Comparison of ENCODE assay signal across 1 cellular context in the genomic region with DNA sequence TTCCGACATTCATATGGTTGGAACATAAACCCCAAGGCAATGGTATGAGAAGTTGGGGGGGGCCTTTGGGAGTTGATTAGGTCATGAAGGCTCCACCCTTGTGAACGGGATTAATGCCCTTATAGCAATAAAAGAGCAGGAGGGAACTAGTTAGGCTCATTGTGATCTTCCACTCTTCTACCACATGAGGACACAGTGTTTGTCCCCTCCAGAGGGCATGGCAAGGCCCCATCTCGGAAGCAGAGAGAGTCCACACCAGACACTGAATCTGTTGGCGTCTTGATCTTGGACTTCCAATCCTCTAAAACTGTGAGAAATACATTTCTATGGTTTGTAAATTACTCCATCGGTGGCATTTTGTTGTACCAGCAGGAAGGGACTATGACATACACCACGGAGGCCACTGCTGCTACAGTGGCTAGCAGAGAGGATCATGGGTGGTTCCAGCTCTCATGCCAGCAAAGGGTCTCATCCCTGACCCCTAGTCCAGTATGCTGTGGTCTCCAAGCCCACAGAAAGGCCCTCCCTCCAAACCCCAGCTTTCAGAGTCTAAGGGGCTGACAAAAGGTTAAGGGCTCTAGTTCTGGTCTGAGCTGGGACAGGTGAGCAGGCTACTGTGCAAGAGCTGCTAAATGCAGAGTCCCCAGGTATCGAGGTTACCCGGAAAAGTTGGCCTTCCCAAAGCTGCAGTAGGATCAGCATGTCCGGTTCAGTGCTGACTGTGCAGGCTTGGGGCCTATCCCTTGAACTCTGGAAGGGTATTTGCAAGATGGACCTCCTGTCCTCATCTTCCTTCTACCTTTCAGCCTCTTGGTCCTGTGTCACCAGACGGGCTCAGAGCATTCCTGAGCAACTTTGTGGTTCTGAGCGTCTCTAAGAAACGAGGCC.
TF ChIP-seq lines count a peak whose summit lies in the region.

No MANE protein-coding gene starts in this region.

TF ChIP-seq in H1, 55 proteins besides CTCF, POLR2A, EP300 and RAD21:
- no peak for TF ChIP-seq RXRA (IDR thresholded peaks at IDR 0.05; ENCODE audit: insufficient read depth, low read depth, low read length)
- no peak for TF ChIP-seq PHF8 (conservative IDR thresholded peaks at IDR 0.05; ENCODE audit: low read depth, low read length)
- no peak for TF ChIP-seq TAF1 (IDR thresholded peaks at IDR 0.05; ENCODE audit: low read depth, low read length)
- TF ChIP-seq, protein P1, sequence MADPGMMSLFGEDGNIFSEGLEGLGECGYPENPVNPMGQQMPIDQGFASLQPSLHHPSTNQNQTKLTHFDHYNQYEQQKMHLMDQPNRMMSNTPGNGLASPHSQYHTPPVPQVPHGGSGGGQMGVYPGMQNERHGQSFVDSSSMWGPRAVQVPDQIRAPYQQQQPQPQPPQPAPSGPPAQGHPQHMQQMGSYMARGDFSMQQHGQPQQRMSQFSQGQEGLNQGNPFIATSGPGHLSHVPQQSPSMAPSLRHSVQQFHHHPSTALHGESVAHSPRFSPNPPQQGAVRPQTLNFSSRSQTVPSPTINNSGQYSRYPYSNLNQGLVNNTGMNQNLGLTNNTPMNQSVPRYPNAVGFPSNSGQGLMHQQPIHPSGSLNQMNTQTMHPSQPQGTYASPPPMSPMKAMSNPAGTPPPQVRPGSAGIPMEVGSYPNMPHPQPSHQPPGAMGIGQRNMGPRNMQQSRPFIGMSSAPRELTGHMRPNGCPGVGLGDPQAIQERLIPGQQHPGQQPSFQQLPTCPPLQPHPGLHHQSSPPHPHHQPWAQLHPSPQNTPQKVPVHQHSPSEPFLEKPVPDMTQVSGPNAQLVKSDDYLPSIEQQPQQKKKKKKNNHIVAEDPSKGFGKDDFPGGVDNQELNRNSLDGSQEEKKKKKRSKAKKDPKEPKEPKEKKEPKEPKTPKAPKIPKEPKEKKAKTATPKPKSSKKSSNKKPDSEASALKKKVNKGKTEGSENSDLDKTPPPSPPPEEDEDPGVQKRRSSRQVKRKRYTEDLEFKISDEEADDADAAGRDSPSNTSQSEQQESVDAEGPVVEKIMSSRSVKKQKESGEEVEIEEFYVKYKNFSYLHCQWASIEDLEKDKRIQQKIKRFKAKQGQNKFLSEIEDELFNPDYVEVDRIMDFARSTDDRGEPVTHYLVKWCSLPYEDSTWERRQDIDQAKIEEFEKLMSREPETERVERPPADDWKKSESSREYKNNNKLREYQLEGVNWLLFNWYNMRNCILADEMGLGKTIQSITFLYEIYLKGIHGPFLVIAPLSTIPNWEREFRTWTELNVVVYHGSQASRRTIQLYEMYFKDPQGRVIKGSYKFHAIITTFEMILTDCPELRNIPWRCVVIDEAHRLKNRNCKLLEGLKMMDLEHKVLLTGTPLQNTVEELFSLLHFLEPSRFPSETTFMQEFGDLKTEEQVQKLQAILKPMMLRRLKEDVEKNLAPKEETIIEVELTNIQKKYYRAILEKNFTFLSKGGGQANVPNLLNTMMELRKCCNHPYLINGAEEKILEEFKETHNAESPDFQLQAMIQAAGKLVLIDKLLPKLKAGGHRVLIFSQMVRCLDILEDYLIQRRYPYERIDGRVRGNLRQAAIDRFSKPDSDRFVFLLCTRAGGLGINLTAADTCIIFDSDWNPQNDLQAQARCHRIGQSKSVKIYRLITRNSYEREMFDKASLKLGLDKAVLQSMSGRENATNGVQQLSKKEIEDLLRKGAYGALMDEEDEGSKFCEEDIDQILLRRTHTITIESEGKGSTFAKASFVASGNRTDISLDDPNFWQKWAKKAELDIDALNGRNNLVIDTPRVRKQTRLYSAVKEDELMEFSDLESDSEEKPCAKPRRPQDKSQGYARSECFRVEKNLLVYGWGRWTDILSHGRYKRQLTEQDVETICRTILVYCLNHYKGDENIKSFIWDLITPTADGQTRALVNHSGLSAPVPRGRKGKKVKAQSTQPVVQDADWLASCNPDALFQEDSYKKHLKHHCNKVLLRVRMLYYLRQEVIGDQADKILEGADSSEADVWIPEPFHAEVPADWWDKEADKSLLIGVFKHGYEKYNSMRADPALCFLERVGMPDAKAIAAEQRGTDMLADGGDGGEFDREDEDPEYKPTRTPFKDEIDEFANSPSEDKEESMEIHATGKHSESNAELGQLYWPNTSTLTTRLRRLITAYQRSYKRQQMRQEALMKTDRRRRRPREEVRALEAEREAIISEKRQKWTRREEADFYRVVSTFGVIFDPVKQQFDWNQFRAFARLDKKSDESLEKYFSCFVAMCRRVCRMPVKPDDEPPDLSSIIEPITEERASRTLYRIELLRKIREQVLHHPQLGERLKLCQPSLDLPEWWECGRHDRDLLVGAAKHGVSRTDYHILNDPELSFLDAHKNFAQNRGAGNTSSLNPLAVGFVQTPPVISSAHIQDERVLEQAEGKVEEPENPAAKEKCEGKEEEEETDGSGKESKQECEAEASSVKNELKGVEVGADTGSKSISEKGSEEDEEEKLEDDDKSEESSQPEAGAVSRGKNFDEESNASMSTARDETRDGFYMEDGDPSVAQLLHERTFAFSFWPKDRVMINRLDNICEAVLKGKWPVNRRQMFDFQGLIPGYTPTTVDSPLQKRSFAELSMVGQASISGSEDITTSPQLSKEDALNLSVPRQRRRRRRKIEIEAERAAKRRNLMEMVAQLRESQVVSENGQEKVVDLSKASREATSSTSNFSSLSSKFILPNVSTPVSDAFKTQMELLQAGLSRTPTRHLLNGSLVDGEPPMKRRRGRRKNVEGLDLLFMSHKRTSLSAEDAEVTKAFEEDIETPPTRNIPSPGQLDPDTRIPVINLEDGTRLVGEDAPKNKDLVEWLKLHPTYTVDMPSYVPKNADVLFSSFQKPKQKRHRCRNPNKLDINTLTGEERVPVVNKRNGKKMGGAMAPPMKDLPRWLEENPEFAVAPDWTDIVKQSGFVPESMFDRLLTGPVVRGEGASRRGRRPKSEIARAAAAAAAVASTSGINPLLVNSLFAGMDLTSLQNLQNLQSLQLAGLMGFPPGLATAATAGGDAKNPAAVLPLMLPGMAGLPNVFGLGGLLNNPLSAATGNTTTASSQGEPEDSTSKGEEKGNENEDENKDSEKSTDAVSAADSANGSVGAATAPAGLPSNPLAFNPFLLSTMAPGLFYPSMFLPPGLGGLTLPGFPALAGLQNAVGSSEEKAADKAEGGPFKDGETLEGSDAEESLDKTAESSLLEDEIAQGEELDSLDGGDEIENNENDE (IDR thresholded peaks at IDR 0.05; ENCODE audit: insufficient replicate concordance, low read length), result no peak
- TF ChIP-seq BACH1 (IDR thresholded peaks at IDR 0.05; ENCODE audit: low read length), result no peak
- no peak for TF ChIP-seq TEAD4 (IDR thresholded peaks at IDR 0.05; ENCODE audit: low read depth, low read length)
- TF ChIP-seq SP1 (IDR thresholded peaks at IDR 0.05; ENCODE audit: low read depth, low read length), result no peak
- no peak for TF ChIP-seq RFX5 (IDR thresholded peaks at IDR 0.05; ENCODE audit: borderline replicate concordance, low read depth, low read length)
- no peak for TF ChIP-seq CBX5 (IDR thresholded peaks at IDR 0.05; ENCODE audit: low read depth, low read length)
- TF ChIP-seq JUN (IDR thresholded peaks at IDR 0.05; ENCODE audit: low read depth, low read length), result no peak
- no peak for TF ChIP-seq ASH2L (IDR thresholded peaks at IDR 0.05; ENCODE audit: low read length)
- no peak for TF ChIP-seq BCL11A (IDR thresholded peaks at IDR 0.05; ENCODE audit: low read depth in 2 of 2, low read length in 2 of 2)
- no peak for TF ChIP-seq HDAC6 (IDR thresholded peaks at IDR 0.05; ENCODE audit: low read depth, low read length)
- TF ChIP-seq KDM1A (IDR thresholded peaks at IDR 0.05; ENCODE audit: borderline replicate concordance, low read length), result no peak
- no peak for TF ChIP-seq SIRT6 (IDR thresholded peaks at IDR 0.05; ENCODE audit: low read length)
- TF ChIP-seq GABPA (IDR thresholded peaks at IDR 0.05; ENCODE audit: borderline replicate concordance, insufficient read depth, low read length), result no peak
- TF ChIP-seq E2F6 (IDR thresholded peaks at IDR 0.05), result no peak
- TF ChIP-seq POU5F1 (IDR thresholded peaks at IDR 0.05; ENCODE audit: low read depth, low read length), result no peak
- no peak for TF ChIP-seq SAP30 (IDR thresholded peaks at IDR 0.05; ENCODE audit: insufficient read depth, insufficient replicate concordance, low read length)
